Comparison of ENCODE assay signal across 18 cellular contexts in the genomic region with DNA sequence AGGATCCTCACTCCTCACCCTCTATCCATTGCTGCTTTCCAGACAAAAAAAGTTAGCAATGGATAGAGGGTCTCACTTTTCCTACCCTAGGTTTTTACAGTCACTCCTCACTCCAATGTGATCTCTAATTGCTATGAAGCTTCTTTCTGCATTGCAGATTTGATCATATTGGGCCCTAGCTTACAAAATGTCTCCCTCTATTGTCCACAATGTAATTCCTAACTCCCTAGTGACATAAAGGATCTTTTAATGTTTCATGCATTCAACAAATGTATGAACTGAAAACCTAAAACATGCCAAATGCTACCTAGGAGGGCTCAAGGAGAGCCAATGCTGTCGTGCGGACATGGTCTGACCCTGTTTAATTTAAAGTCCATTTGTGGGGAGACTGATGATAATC.
DNase-seq lines count a peak whose midpoint lies in the region; ATAC-seq and TF ChIP-seq lines count a peak whose summit lies in the region.
"Had no signal": no experiment of that assay in that cellular context is flagged by ENCODE, and none has a peak within 500 bp of the region (broad histone marks: within the 10 kb centered on the region; RNA-seq: fewer than 3 reads in every experiment).

No MANE protein-coding gene starts in this region.

- DNase-seq in MCF 10A (ENCODE audit: unreplicated experiment) (peak; percentile 1), mammary epithelial cell (no peak), Panc1 (ENCODE audit: low read depth, low spot score) (no peak), epithelial cell of esophagus (ENCODE audit: low read depth) (peak; percentile 40), retinal pigment epithelial cell (ENCODE audit: low read depth) (no peak), hypothalamus (lab: John Stamatoyannopoulos, UW) (no peak), amygdala (lab: John Stamatoyannopoulos, UW) (no peak)
- DNase-seq: Caco-2; CD4-positive, CD25-positive, alpha-beta regulatory T cell; DMS79; H9; NCI-H1436; NCI-H2029 treated with DMSO at 0.1 percent for 48 hours; NCI-H2171 treated with DMSO at 0.1 percent for 48 hours; NCI-H82; SIG-M5; SW 1271 had no signal

- H3K9me3 Mint-ChIP-seq in MCF 10A (ENCODE audit: unreplicated experiment) = no peaks in the 10 kb centered on the region
- H3K9me3 Mint-ChIP-seq: H9 had no signal

- H3K4me3 ChIP-seq in mammary epithelial cell (replicated peaks in 1 of 3; ENCODE audit: insufficient read depth in 1 of 3, low read depth in 2 of 3, low read length in 3 of 3) = no peak overlapping the region
- no peak overlapping the region for H3K4me3 ChIP-seq in Panc1 (ENCODE audit: low read depth in 2 of 2, low read length in 2 of 2)
- no peak overlapping the region for H3K4me3 ChIP-seq in epithelial cell of esophagus (ENCODE audit: low read length)
- no peak overlapping the region for H3K4me3 ChIP-seq in retinal pigment epithelial cell (ENCODE audit: low read length)

- no peak overlapping the region for H2AFZ ChIP-seq in mammary epithelial cell (ENCODE audit: low read depth, low read length)

- H3K4me1 ChIP-seq in mammary epithelial cell (ENCODE audit: insufficient read depth, low read length) (no peaks in the 10 kb centered on the region), Panc1 (ENCODE audit: control insufficient read depth, insufficient read depth, low read length) (no peaks in the 10 kb centered on the region)
- H3K4me1 ChIP-seq: Caco-2 had no signal

- H3K36me3 Mint-ChIP-seq in MCF 10A (ENCODE audit: insufficient read depth, unreplicated experiment) = no peaks in the 10 kb centered on the region
- H3K36me3 Mint-ChIP-seq: CD4-positive, CD25-positive, alpha-beta regulatory T cell had no signal

- POLR2A ChIA-PET in MCF 10A (lab: Yijun Ruan, JAX) (interaction anchor here (0.7 kb wide), 1 partner anchor 434 kb away, joined by 3 read pairs; no protein-coding TSS in a partner anchor), Panc1 (lab: Charles Lee) (no interaction called here)

- CTCF ChIA-PET in MCF 10A (lab: Yijun Ruan, JAX) (interaction anchor here (0.6 to 0.9 kb wide), 5 partner anchors 11 to 1114 kb away, joined by 3 to 4 read pairs (median 3); no protein-coding TSS in a partner anchor), mammary epithelial cell (lab: Charles Lee; ENCODE audit: low non-redundant PET) (interaction anchor here (0.6 to 0.7 kb wide), 2 partner anchors 77 to 378 kb away, joined by 3 to 5 read pairs; no protein-coding TSS in a partner anchor), Panc1 (lab: Charles Lee) (no interaction called here)

- peaks cover 2% of the 10 kb centered on the region for H3K27me3 ChIP-seq in mammary epithelial cell (ENCODE audit: insufficient read depth, low read length)
- H3K27me3 ChIP-seq in Panc1 (ENCODE audit: control insufficient read depth, insufficient read depth, low read length) = no peaks in the 10 kb centered on the region

- H3K4me3 Mint-ChIP-seq in MCF 10A (ENCODE audit: unreplicated experiment) = no peak overlapping the region
- H3K4me3 Mint-ChIP-seq: CD4-positive, CD25-positive, alpha-beta regulatory T cell; H9 had no signal

- no peak overlapping the region for H3K27ac ChIP-seq in mammary epithelial cell (ENCODE audit: insufficient read depth, low read depth, low read length)
- H3K27ac ChIP-seq in Panc1 (ENCODE audit: low read length) = no peak overlapping the region

- H3K9me3 ChIP-seq in mammary epithelial cell (replicated peaks; ENCODE audit: insufficient read depth, low read length) (no peaks in the 10 kb centered on the region), Panc1 (ENCODE audit: control insufficient read depth, insufficient read depth, low read depth, low read length) (no peaks in the 10 kb centered on the region)
- H3K9me3 ChIP-seq: Caco-2 had no signal

- H3K36me3 ChIP-seq in mammary epithelial cell (ENCODE audit: insufficient read depth, low read length) = no peaks in the 10 kb centered on the region
- H3K36me3 ChIP-seq in Panc1 (ENCODE audit: control insufficient read depth, insufficient read depth, low read length) = no peaks in the 10 kb centered on the region

- in situ Hi-C loops in mammary epithelial cell (cut with MboI; ENCODE audit: low sequenced_read_pairs in 2 of 2) = no loop called here
- in situ Hi-C loops in Panc1 (cut with HindIII; ENCODE audit: low pct_unique_long_range_greater_than_20kb, low sequenced_read_pairs) = no loop called here

- WGBS in mammary epithelial cell (ENCODE audit: low coverage, missing lambda C conversion rate) = 81% methylated on average over 2 of the region's 2 CpGs

- no peaks in the 10 kb centered on the region for H4K20me1 ChIP-seq in mammary epithelial cell (ENCODE audit: insufficient read depth, low read length)

- H3K4me1 Mint-ChIP-seq in MCF 10A (ENCODE audit: insufficient read depth, unreplicated experiment) = no peaks in the 10 kb centered on the region
- H3K4me1 Mint-ChIP-seq: CD4-positive, CD25-positive, alpha-beta regulatory T cell; H9 had no signal

- H3K27ac Mint-ChIP-seq in MCF 10A (ENCODE audit: low read depth, unreplicated experiment) = no peak overlapping the region
- H3K27ac Mint-ChIP-seq: H9 had no signal

- peaks cover 62% of the 10 kb centered on the region for H3K27me3 Mint-ChIP-seq in MCF 10A (ENCODE audit: insufficient read depth, unreplicated experiment)
- H3K27me3 Mint-ChIP-seq: CD4-positive, CD25-positive, alpha-beta regulatory T cell had no signal

- TF ChIP-seq CTCF in MCF 10A (IDR thresholded peaks at IDR 0.05; ENCODE audit: unreplicated experiment) = peak; percentile 19
- TF ChIP-seq CTCF in mammary epithelial cell (conservative IDR thresholded peaks at IDR 0.05 in 1 of 2, IDR thresholded peaks at IDR 0.05 in 1 of 2; ENCODE audit: extremely low read depth in 1 of 2, insufficient read depth in 1 of 2, low read depth in 1 of 2, low read length in 2 of 2) = peak in 1 of 2 donors; percentile 63
- TF ChIP-seq CTCF in Panc1 (IDR thresholded peaks at IDR 0.05) = peak; percentile 11; the same call in 1 of the 2 replicates
- TF ChIP-seq CTCF in epithelial cell of esophagus (IDR thresholded peaks at IDR 0.05; ENCODE audit: insufficient read depth, low read depth, low read length, missing control alignments) = peak; percentile 57
- TF ChIP-seq CTCF in retinal pigment epithelial cell (conservative IDR thresholded peaks at IDR 0.05; ENCODE audit: low read depth, low read length) = peak; percentile 37

- H3K79me2 ChIP-seq in mammary epithelial cell (ENCODE audit: insufficient read depth, low read length) = no peaks in the 10 kb centered on the region

- dilution Hi-C loops in mammary epithelial cell (cut with HindIII; ENCODE audit: low sequenced_read_pairs) = no loop called here

- intact Hi-C loops in MCF 10A (cut with micrococcal nuclease) (loop anchor here (10.0 kb wide), 1 partner anchor 649 kb away; no protein-coding TSS in a partner anchor), mammary epithelial cell (cut with micrococcal nuclease) (loop anchor here (1.0 kb wide), 2 partner anchors 82 to 219 kb away; no protein-coding TSS in a partner anchor), Panc1 (cut with micrococcal nuclease; ENCODE audit: unreplicated experiment) (no loop called here)

- ATAC-seq in Panc1 (no peak), HG03025 (IDR thresholded peaks at IDR 0.05; ENCODE audit: low FRiP score, unreplicated experiment) (no peak)

- BruUV-seq in MCF 10A (replicated peaks; lab: Mats Ljungman, UMichigan) (no TSS peak), mammary epithelial cell (replicated peaks; lab: Mats Ljungman, UMichigan) (no TSS peak), Panc1 (replicated peaks; lab: Mats Ljungman, UMichigan) (no TSS peak)

- no peak overlapping the region for H3K4me2 ChIP-seq in mammary epithelial cell (ENCODE audit: insufficient read depth, low read depth, low read length)

- H3K9ac ChIP-seq in mammary epithelial cell (ENCODE audit: insufficient read depth, low read length) = no peak overlapping the region

Comparison
In these comparisons a context has a peak if more than half of its experiments do, and no peak if none do; other contexts are left out.
1. DNase-seq: peak in MCF 10A (single experiment) and epithelial cell of esophagus (single experiment); none in mammary epithelial cell (single experiment), Panc1 (single experiment), retinal pigment epithelial cell (single experiment), hypothalamus (0 of 51) and amygdala (0 of 56).